12 cellular contexts compared by ENCODE assay signal in the genomic region with DNA sequence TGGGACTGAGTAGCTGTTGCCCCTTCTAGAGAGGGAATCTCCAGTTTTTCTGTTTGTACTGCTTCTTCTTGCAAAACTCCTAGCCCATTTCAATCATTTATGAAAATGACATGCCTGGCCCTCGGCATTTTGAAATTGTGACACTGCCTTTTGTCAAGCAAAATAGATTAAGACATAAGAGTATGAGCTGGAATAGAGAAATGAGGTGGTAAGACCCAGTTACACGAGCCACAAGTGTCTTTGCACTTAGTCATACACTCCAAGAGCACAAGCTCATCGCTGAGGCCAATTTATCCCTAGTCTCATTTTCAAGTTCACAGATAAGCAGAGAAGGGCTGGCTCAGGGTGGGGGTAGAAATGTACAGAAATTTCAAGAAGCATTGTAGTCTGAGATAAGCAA. TPM values are rescaled to one million over a fixed set of nuclear protein-coding genes. Genes with fewer than 3 reads are reported as not detected.
A peak's percentile ranks its signal among the peaks of the same experiment; 100 is the strongest.
DNase-seq lines count a peak whose midpoint lies in the region; ATAC-seq and TF ChIP-seq lines count a peak whose summit lies in the region.
"Had no signal": no experiment of that assay in that cellular context is flagged by ENCODE, and none has a peak within 500 bp of the region (broad histone marks: within the 10 kb centered on the region; RNA-seq: fewer than 3 reads in every experiment).

No MANE protein-coding gene starts in this region.

- no peaks in the 10 kb centered on the region for H3K27me3 ChIP-seq in foreskin keratinocyte
- H3K27me3 ChIP-seq: BLaER1 had no signal

- TF ChIP-seq CTCF in foreskin keratinocyte (conservative IDR thresholded peaks at IDR 0.05), result no peak

- peaks cover 16% of the 10 kb centered on the region for H3K4me1 ChIP-seq in foreskin keratinocyte
- H3K4me1 ChIP-seq: BLaER1, lower lobe of right lung had no signal

- peak; percentile 41 for DNase-seq in 8988T
- DNase-seq in HCEC 1CT, result peak; percentile 88
- DNase-seq in SW 1271 (lab: John Stamatoyannopoulos, UW), result peak; percentile 34 to 50
- DNase-seq in foreskin keratinocyte, result peak; percentile 66 to 89
- no peak for DNase-seq in amygdala (lab: John Stamatoyannopoulos, UW)
- no peak for DNase-seq in NCI-H1694 treated with DMSO at 0.1 percent for 48 hours (lab: John Stamatoyannopoulos, UW)
- DNase-seq: activated CD4-positive, CD25-positive, alpha-beta regulatory T cell treated with anti-CD3 and anti-CD28 coated beads, Interleukin-2, amount 50 U/mL, for 72 hours; lower lobe of right lung had no signal

- ATAC-seq in foreskin keratinocyte (peak; percentile 65), GM18868 (IDR thresholded peaks at IDR 0.05; ENCODE audit: unreplicated experiment) (no peak), HG02970 (IDR thresholded peaks at IDR 0.05; ENCODE audit: low FRiP score, unreplicated experiment) (no peak)
- ATAC-seq: lower lobe of right lung had no signal

- H3K27ac ChIP-seq in foreskin keratinocyte, result no peak overlapping the region
- H3K27ac ChIP-seq: BLaER1, lower lobe of right lung, skin epidermis had no signal

RNA-seq across cellular contexts. Expression of a gene that starts 40.6 kb away (rescaled TPM):
- 9.5 and 17.2 TPM in 2 replicates for total RNA-seq in foreskin keratinocyte
- polyA plus RNA-seq in foreskin keratinocyte, result 1.4 and 2.4 TPM in 2 replicates

Comparison
In these comparisons a context has a peak if more than half of its experiments do, and no peak if none do; other contexts are left out.
1. DNase-seq: peak in 8988T (single experiment), HCEC 1CT (single experiment), SW 1271 (2 of 2) and foreskin keratinocyte (2 of 2); none in amygdala (0 of 56) and NCI-H1694 treated with DMSO at 0.1 percent for 48 hours (single experiment).